ENCODE assay signal across 9 cellular contexts in genomic region chr13:112783135-112783945, GRCh38.
DNase-seq lines count a peak whose midpoint lies in the region; ATAC-seq and TF ChIP-seq lines count a peak whose summit lies in the region.
"Had no signal": no experiment of that assay in that cellular context is flagged by ENCODE, and none has a peak within 500 bp of the region (broad histone marks: within the 10 kb centered on the region; RNA-seq: fewer than 3 reads in every experiment).

No MANE protein-coding gene starts in this region.

- POLR2A ChIA-PET in activated CD4-positive, alpha-beta T cell treated with anti-CD3 and anti-CD28 coated beads for 36 hours (lab: Charles Lee): no interaction called here

- peaks cover 45% of the 10 kb centered on the region for H3K4me1 ChIP-seq in upper lobe of right lung

- DNase-seq in activated CD4-positive, alpha-beta T cell treated with anti-CD3 and anti-CD28 coated beads for 36 hours: no peak
- no peak for DNase-seq in activated CD4-positive, alpha-beta T cell treated with anti-CD3 and anti-CD28 coated beads, Interleukin-2, amount 50 U/mL, for 48 hours
- DNase-seq in fibroblast of mammary gland (ENCODE audit: low read depth): peak; percentile 78
- no peak for DNase-seq in nephron progenitor cell
- peak; percentile 74 for DNase-seq in upper lobe of right lung
- DNase-seq in activated CD4-positive, alpha-beta T cell treated with anti-CD3 and anti-CD28 coated beads, Interleukin-2, amount 10 ng/mL, durations not matched to agents 24 days and 14 days: no peak
- DNase-seq in NCI-H2107 (lab: John Stamatoyannopoulos, UW): no peak
- no peak for DNase-seq in C1 segment of cervical spinal cord (lab: John Stamatoyannopoulos, UW)

- peak overlapping the region; percentile 39 for H3K27ac Mint-ChIP-seq in activated CD4-positive, alpha-beta T cell treated with anti-CD3 and anti-CD28 coated beads for 36 hours
- H3K27ac Mint-ChIP-seq in nephron progenitor cell: peak overlapping the region; percentile 91
- no peak overlapping the region for H3K27ac Mint-ChIP-seq in activated CD4-positive, alpha-beta T cell treated with anti-CD3 and anti-CD28 coated beads, Interleukin-2, amount 10 ng/mL, durations not matched to agents 24 days and 14 days
- H3K27ac Mint-ChIP-seq: T-helper 1 cell treated with Interleukin-12 subunit alpha and Interleukin-12 subunit beta and Interleukin-4 antibody, amounts not matched to agents 30 μg/mL and 1 μg/mL, for 36 hours had no signal

- no peaks in the 10 kb centered on the region for H3K27me3 ChIP-seq in upper lobe of right lung

- peaks cover 9% of the 10 kb centered on the region for H3K36me3 ChIP-seq in upper lobe of right lung

- no peaks in the 10 kb centered on the region for H3K9me3 Mint-ChIP-seq in activated CD4-positive, alpha-beta T cell treated with anti-CD3 and anti-CD28 coated beads for 36 hours (ENCODE audit: low read depth)
- peaks cover 11% of the 10 kb centered on the region for H3K9me3 Mint-ChIP-seq in nephron progenitor cell
- no peaks in the 10 kb centered on the region for H3K9me3 Mint-ChIP-seq in activated CD4-positive, alpha-beta T cell treated with anti-CD3 and anti-CD28 coated beads, Interleukin-2, amount 10 ng/mL, durations not matched to agents 24 days and 14 days
- H3K9me3 Mint-ChIP-seq: T-helper 1 cell treated with Interleukin-12 subunit alpha and Interleukin-12 subunit beta and Interleukin-4 antibody, amounts not matched to agents 30 μg/mL and 1 μg/mL, for 36 hours had no signal

- no peak for ATAC-seq in activated CD4-positive, alpha-beta T cell treated with anti-CD3 and anti-CD28 coated beads for 36 hours
- ATAC-seq in upper lobe of right lung: peak; percentile 89

- peak overlapping the region; percentile 85 for H3K27ac ChIP-seq in upper lobe of right lung

- TF ChIP-seq CTCF in fibroblast of mammary gland (conservative IDR thresholded peaks at IDR 0.05; ENCODE audit: control insufficient read depth, insufficient read depth, low read depth, low read length) (no peak), nephron progenitor cell (IDR thresholded peaks at IDR 0.05) (no peak), upper lobe of right lung (IDR thresholded peaks at IDR 0.05) (no peak)

- CTCF ChIA-PET in activated CD4-positive, alpha-beta T cell treated with anti-CD3 and anti-CD28 coated beads for 36 hours (lab: Charles Lee): interaction anchor here (0.6 kb wide), 1 partner anchor 455 kb away, joined by 3 read pairs; no protein-coding TSS in a partner anchor

- H3K4me1 Mint-ChIP-seq in activated CD4-positive, alpha-beta T cell treated with anti-CD3 and anti-CD28 coated beads for 36 hours: peaks cover 26% of the 10 kb centered on the region
- peaks cover 48% of the 10 kb centered on the region for H3K4me1 Mint-ChIP-seq in nephron progenitor cell
- H3K4me1 Mint-ChIP-seq in activated CD4-positive, alpha-beta T cell treated with anti-CD3 and anti-CD28 coated beads, Interleukin-2, amount 10 ng/mL, durations not matched to agents 24 days and 14 days: peaks cover 8% of the 10 kb centered on the region

- intact Hi-C loops in activated CD4-positive, alpha-beta T cell treated with anti-CD3 and anti-CD28 coated beads for 36 hours (cut with DNase I, micrococcal nuclease): no loop called here
- intact Hi-C loops in upper lobe of right lung (cut with DNase I): no loop called here
- intact Hi-C loops in activated CD4-positive, alpha-beta T cell treated with anti-CD3 and anti-CD28 coated beads, Interleukin-2, amount 10 ng/mL, durations not matched to agents 24 days and 14 days (cut with micrococcal nuclease): no loop called here

- H3K36me3 Mint-ChIP-seq in activated CD4-positive, alpha-beta T cell treated with anti-CD3 and anti-CD28 coated beads for 36 hours (ENCODE audit: low read depth): peaks cover 10% of the 10 kb centered on the region
- peaks cover 35% of the 10 kb centered on the region for H3K36me3 Mint-ChIP-seq in nephron progenitor cell (ENCODE audit: low read depth)
- H3K36me3 Mint-ChIP-seq in activated CD4-positive, alpha-beta T cell treated with anti-CD3 and anti-CD28 coated beads, Interleukin-2, amount 10 ng/mL, durations not matched to agents 24 days and 14 days (ENCODE audit: low read depth): peaks cover 7% of the 10 kb centered on the region

- no peak overlapping the region for H3K4me3 ChIP-seq in fibroblast of mammary gland (ENCODE audit: control insufficient read depth, low read depth, low read length)
- no peak overlapping the region for H3K4me3 ChIP-seq in upper lobe of right lung

- H3K27me3 Mint-ChIP-seq in activated CD4-positive, alpha-beta T cell treated with anti-CD3 and anti-CD28 coated beads for 36 hours: no peaks in the 10 kb centered on the region
- H3K27me3 Mint-ChIP-seq in nephron progenitor cell (ENCODE audit: low read depth, poor library complexity): no peaks in the 10 kb centered on the region
- no peaks in the 10 kb centered on the region for H3K27me3 Mint-ChIP-seq in activated CD4-positive, alpha-beta T cell treated with anti-CD3 and anti-CD28 coated beads, Interleukin-2, amount 10 ng/mL, durations not matched to agents 24 days and 14 days

- no peaks in the 10 kb centered on the region for H3K9me3 ChIP-seq in upper lobe of right lung

- no peak overlapping the region for H3K4me3 Mint-ChIP-seq in activated CD4-positive, alpha-beta T cell treated with anti-CD3 and anti-CD28 coated beads for 36 hours
- peak overlapping the region; percentile 26 for H3K4me3 Mint-ChIP-seq in nephron progenitor cell
- H3K4me3 Mint-ChIP-seq in activated CD4-positive, alpha-beta T cell treated with anti-CD3 and anti-CD28 coated beads, Interleukin-2, amount 10 ng/mL, durations not matched to agents 24 days and 14 days: no peak overlapping the region
- H3K4me3 Mint-ChIP-seq: T-helper 1 cell treated with Interleukin-12 subunit alpha and Interleukin-12 subunit beta and Interleukin-4 antibody, amounts not matched to agents 30 μg/mL and 1 μg/mL, for 36 hours had no signal

Comparison
In these comparisons a context has a peak if more than half of its experiments do, and no peak if none do; other contexts are left out.
1. DNase-seq: peak in fibroblast of mammary gland (single experiment) and upper lobe of right lung (single experiment); none in activated CD4-positive, alpha-beta T cell treated with anti-CD3 and anti-CD28 coated beads for 36 hours (single experiment), activated CD4-positive, alpha-beta T cell treated with anti-CD3 and anti-CD28 coated beads, Interleukin-2, amount 50 U/mL, for 48 hours (0 of 2), nephron progenitor cell (single experiment), activated CD4-positive, alpha-beta T cell treated with anti-CD3 and anti-CD28 coated beads, Interleukin-2, amount 10 ng/mL, durations not matched to agents 24 days and 14 days (single experiment), NCI-H2107 (single experiment) and C1 segment of cervical spinal cord (0 of 14).